8 cellular contexts compared by ENCODE assay signal in the genomic region with DNA sequence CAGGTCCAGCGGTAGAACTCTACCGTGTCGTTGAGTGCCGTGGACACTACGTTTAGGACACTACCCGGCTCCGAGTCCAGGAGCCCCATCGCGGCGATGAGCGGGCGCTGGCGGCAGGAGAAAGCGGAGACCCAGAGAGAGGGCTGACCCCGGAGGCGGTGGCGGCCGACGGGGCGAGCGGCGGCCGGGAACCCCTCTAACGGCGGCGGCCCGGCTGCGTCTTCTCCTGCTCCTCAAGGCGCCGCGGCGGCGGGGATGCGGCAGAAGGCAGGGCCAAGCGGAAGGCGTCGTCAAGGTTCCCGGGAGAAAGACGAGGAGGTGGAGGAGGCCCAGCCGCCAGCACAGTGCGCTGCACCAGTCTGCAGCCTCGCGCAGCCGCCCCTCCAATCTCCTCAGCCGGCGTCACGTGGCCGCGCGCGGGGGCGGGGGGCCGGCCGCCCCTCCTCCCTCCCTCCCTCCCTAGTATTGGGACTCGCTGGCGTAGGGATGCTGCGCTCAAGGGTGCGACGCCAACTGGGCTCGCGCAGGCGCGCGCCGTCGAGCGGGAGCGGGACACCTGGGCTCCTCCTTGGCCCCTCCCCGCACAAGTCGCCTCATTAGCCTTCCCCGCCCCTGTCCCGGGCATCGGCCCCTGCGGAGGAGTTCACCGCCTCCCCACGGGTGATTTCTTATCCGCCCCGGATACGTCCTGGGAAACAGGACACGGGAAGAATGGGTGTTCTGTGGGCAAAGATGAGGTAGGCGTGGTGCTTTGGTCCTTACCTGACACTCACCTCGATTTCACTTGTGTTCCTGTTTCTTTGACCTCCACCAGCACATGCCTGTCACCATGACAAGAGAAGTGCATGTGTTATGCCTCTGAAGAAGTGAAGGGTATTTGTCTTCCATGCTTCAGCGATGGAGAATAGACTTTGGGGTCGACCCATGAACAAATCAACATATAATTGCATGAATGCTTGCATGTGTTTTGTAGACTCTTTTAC. TPM values are rescaled to one million over a fixed set of nuclear protein-coding genes. Genes with fewer than 3 reads are reported as not detected.
DNase-seq lines count a peak whose midpoint lies in the region; ATAC-seq and TF ChIP-seq lines count a peak whose summit lies in the region.

A gene (minus strand): TSS at position 363 of the 983 bp plus-strand sequence. CDS start 274 bp downstream, at position 89.

- H2AK5ac ChIP-seq in trophoblast cell (ENCODE audit: low read length) = no peak within 1 kb of the TSS

- TF ChIP-seq CTCF in AG09309 (IDR thresholded peaks at IDR 0.05; ENCODE audit: control insufficient read depth, insufficient read depth, low read depth, low read length, missing control alignments) (no peak), heart right ventricle (IDR thresholded peaks at IDR 0.05) (no peak), upper lobe of right lung (IDR thresholded peaks at IDR 0.05) (no peak)

- H2BK120ac ChIP-seq in trophoblast cell (ENCODE audit: insufficient read depth, low read length, poor library complexity) = no peak within 1 kb of the TSS

- no peak within 1 kb of the TSS for H2BK5ac ChIP-seq in trophoblast cell (ENCODE audit: low read depth, low read length, poor library complexity)

- H2BK12ac ChIP-seq in trophoblast cell (ENCODE audit: low read length) = no peak within 1 kb of the TSS

- peaks cover 3% of the 10 kb centered on the region for H3K79me2 ChIP-seq in trophoblast cell (ENCODE audit: control insufficient read depth, insufficient read depth, low read length, poor library complexity)

- peak; percentile 4 for DNase-seq in AG09309 (ENCODE audit: low read depth)
- peak; percentile 89 for DNase-seq in SK-N-DZ (ENCODE audit: low spot score)
- DNase-seq in adipocyte (ENCODE audit: low read depth) = peak; percentile 85
- DNase-seq in heart right ventricle = peak; percentile 43 to 65
- DNase-seq in trophoblast cell = peak in 1 of 2 donors; percentile 24
- peak; percentile 71 for DNase-seq in upper lobe of right lung

- peak within 1 kb of the TSS; percentile 74 to 92 (median 84) for H3K4me3 Mint-ChIP-seq in IgD-negative memory B cell

- no peaks in the 10 kb centered on the region for H3K9me3 Mint-ChIP-seq in IgD-negative memory B cell

- H3K27ac Mint-ChIP-seq in IgD-negative memory B cell = no peak within 1 kb of the TSS

- H3K36me3 ChIP-seq in adipocyte (ENCODE audit: control insufficient read depth, insufficient read depth, low read length, severe bottlenecking) (no peaks in the 10 kb centered on the region), heart right ventricle (no peaks in the 10 kb centered on the region), trophoblast cell (ENCODE audit: control insufficient read depth in 1 of 2, insufficient read depth in 2 of 2, low read length in 2 of 2) (no peaks in the 10 kb centered on the region), upper lobe of right lung (no peaks in the 10 kb centered on the region)

- H3K27me3 ChIP-seq in adipocyte (replicated peaks; ENCODE audit: control insufficient read depth, insufficient read depth, low read length) = no peaks in the 10 kb centered on the region
- peaks cover 0 to 74% (median 46%) of the 10 kb centered on the region in 7 donors for H3K27me3 ChIP-seq in heart right ventricle
- no peaks in the 10 kb centered on the region for H3K27me3 ChIP-seq in trophoblast cell (ENCODE audit: insufficient read depth, low read length)
- peaks cover 50% of the 10 kb centered on the region for H3K27me3 ChIP-seq in upper lobe of right lung

- peak within 1 kb of the TSS; percentile 30 for H3K14ac ChIP-seq in trophoblast cell (ENCODE audit: low read length)

- no peaks in the 10 kb centered on the region for H3K36me3 Mint-ChIP-seq in IgD-negative memory B cell

- H4K12ac ChIP-seq in trophoblast cell (ENCODE audit: low read depth, low read length) = peak within 1 kb of the TSS; percentile 21

- peak within 1 kb of the TSS; percentile 41 for H4K8ac ChIP-seq in trophoblast cell (ENCODE audit: low read depth, low read length)

- peak within 1 kb of the TSS; percentile 73 for H3K4me2 ChIP-seq in trophoblast cell (ENCODE audit: low read length)

- H3K4me1 Mint-ChIP-seq in IgD-negative memory B cell = peaks cover 11 to 13% (median 11%) of the 10 kb centered on the region in 3 donors

- no peak within 1 kb of the TSS for H3K23ac ChIP-seq in trophoblast cell (ENCODE audit: low read length)

- peak within 1 kb of the TSS; percentile 58 for H2AFZ ChIP-seq in trophoblast cell (ENCODE audit: insufficient read depth, low read length, poor library complexity)

- WGBS in heart right ventricle, 2 donors = 1 to 2% methylated on average over 84 of the region's 84 CpGs
- no CpG with 5 or more reads among the region's 84 CpGs for WGBS in trophoblast cell (ENCODE audit: extremely low coverage, insufficient coverage, insufficient read length)

- H3K27me3 Mint-ChIP-seq in IgD-negative memory B cell = peaks cover 30% of the 10 kb centered on the region

- no peak within 1 kb of the TSS for H3K27ac ChIP-seq in heart right ventricle
- no peak within 1 kb of the TSS for H3K27ac ChIP-seq in trophoblast cell (ENCODE audit: low read depth, low read length)
- H3K27ac ChIP-seq in upper lobe of right lung = no peak within 1 kb of the TSS

- intact Hi-C loops in heart right ventricle (cut with DNase I) (loop anchor here in 5 of 10 donors (2.0 to 10.0 kb wide), 4 partner anchors 137 to 150 kb away; no protein-coding TSS in a partner anchor), upper lobe of right lung (cut with DNase I) (no loop called here)

- no peak within 1 kb of the TSS for H3K4ac ChIP-seq in trophoblast cell (ENCODE audit: low read depth, low read length)

- H3K79me1 ChIP-seq in trophoblast cell (ENCODE audit: low read length) = peaks cover 3% of the 10 kb centered on the region

- peak within 1 kb of the TSS; percentile 81 for H3K9ac ChIP-seq in adipocyte (ENCODE audit: low read length)
- H3K9ac ChIP-seq in trophoblast cell (ENCODE audit: low read length) = no peak within 1 kb of the TSS

- peaks cover 11% of the 10 kb centered on the region for H3K4me1 ChIP-seq in adipocyte (ENCODE audit: control insufficient read depth, insufficient read depth, low read length)
- peaks cover 0 to 22% (median 13%) of the 10 kb centered on the region in 9 donors for H3K4me1 ChIP-seq in heart right ventricle
- peaks cover 5 to 8% of the 10 kb centered on the region in 2 experiments for H3K4me1 ChIP-seq in trophoblast cell (ENCODE audit: control insufficient read depth in 1 of 2, insufficient read depth in 2 of 2, low read length in 2 of 2)
- H3K4me1 ChIP-seq in upper lobe of right lung = peaks cover 8% of the 10 kb centered on the region

- no peak within 1 kb of the TSS for H4K91ac ChIP-seq in trophoblast cell (ENCODE audit: low read depth, low read length)

- ATAC-seq in GM19452 (IDR thresholded peaks at IDR 0.05; ENCODE audit: unreplicated experiment) = peak; percentile 42
- ATAC-seq in heart right ventricle = peak; percentile 78 to 95 (median 88)
- ATAC-seq in upper lobe of right lung = peak; percentile 75

- H3K18ac ChIP-seq in trophoblast cell (ENCODE audit: low read length) = no peak within 1 kb of the TSS

- H3K4me3 ChIP-seq in AG09309 (ENCODE audit: control insufficient read depth, low read depth, low read length) (peak within 1 kb of the TSS; percentile 80), adipocyte (ENCODE audit: low read length) (peak within 1 kb of the TSS; percentile 86), heart right ventricle (peak within 1 kb of the TSS; percentile 23 to 74 (median 62)), trophoblast cell (ENCODE audit: low read depth, low read length) (peak within 1 kb of the TSS; percentile 78), upper lobe of right lung (peak within 1 kb of the TSS; percentile 47)

- H3K9me3 ChIP-seq in adipocyte (ENCODE audit: control insufficient read depth, low read length) (no peaks in the 10 kb centered on the region), heart right ventricle (no peaks in the 10 kb centered on the region), trophoblast cell (ENCODE audit: insufficient read depth, low read depth, low read length) (no peaks in the 10 kb centered on the region), upper lobe of right lung (no peaks in the 10 kb centered on the region)

RNA-seq across cellular contexts. Expression of the gene that starts here (rescaled TPM):
- not detected for polyA plus RNA-seq in IgD-negative memory B cell
- 13.0 and 13.1 TPM in 2 replicates for polyA plus RNA-seq in SK-N-DZ (2014; cell fraction: cytosol; rRNA removed)
- polyA plus RNA-seq in SK-N-DZ (2014; cell fraction: nucleus; rRNA removed) = 4.1 and 5.9 TPM in 2 replicates
- under 1 TPM in 9 of 10 donors, not detected in 1; 0.07 to 0.45 (median 0.19) TPM for total RNA-seq in heart right ventricle
- under 1 TPM; 0.07 to 0.35 TPM for polyA plus RNA-seq in heart right ventricle
- 6.7 and 7.1 TPM in 2 replicates for polyA plus RNA-seq in trophoblast cell (2013)
- 0.17 TPM for total RNA-seq in upper lobe of right lung

Comparison
In these comparisons a context has a peak if more than half of its experiments do, and no peak if none do; other contexts are left out.
1. Peak in DNase-seq, ATAC-seq and H3K4me3 ChIP-seq in heart right ventricle; RNA of the gene not detected or under 1 TPM.
2. Peak in DNase-seq, ATAC-seq and H3K4me3 ChIP-seq in upper lobe of right lung; RNA of the gene not detected or under 1 TPM.